In genomic region chr1:74731399-74732052, GRCh38 we compare ENCODE assay signal across 9 cellular contexts. TPM values are rescaled to one million over a fixed set of nuclear protein-coding genes. Genes with fewer than 3 reads are reported as not detected.
A peak's percentile ranks its signal among the peaks of the same experiment; 100 is the strongest.
DNase-seq lines count a peak whose midpoint lies in the region; ATAC-seq and TF ChIP-seq lines count a peak whose summit lies in the region.
"Had no signal": no experiment of that assay in that cellular context is flagged by ENCODE, and none has a peak within 500 bp of the region (broad histone marks: within the 10 kb centered on the region; RNA-seq: fewer than 3 reads in every experiment).

No MANE protein-coding gene starts in this region.

- DNase-seq in DMS53 (lab: John Stamatoyannopoulos, UW) (peak; percentile 81), PC-3 (peak; percentile 57), hepatocyte (ENCODE audit: low spot score) (peak; percentile 65), type B pancreatic cell (ENCODE audit: extremely low spot score, unreplicated experiment) (no peak)
- no peak for DNase-seq in effector CD4-positive, alpha-beta T cell

- no peaks in the 10 kb centered on the region for H4K20me1 ChIP-seq in PC-3 (ENCODE audit: low read length)
- H4K20me1 ChIP-seq in hepatocyte (ENCODE audit: insufficient read depth, poor library complexity, severe bottlenecking): no peaks in the 10 kb centered on the region

- H3K4me3 Mint-ChIP-seq in type B pancreatic cell: peak overlapping the region; percentile 79

- CTCF ChIA-PET in PC-3 (lab: Charles Lee): no interaction called here

- no peaks in the 10 kb centered on the region for H3K9me2 ChIP-seq in PC-3 (replicated peaks; ENCODE audit: low read length)
- H3K9me2 ChIP-seq in hepatocyte (replicated peaks; ENCODE audit: insufficient read depth): no peaks in the 10 kb centered on the region

- no peaks in the 10 kb centered on the region for H3K27me3 ChIP-seq in PC-3 (ENCODE audit: low read length)
- no peaks in the 10 kb centered on the region for H3K27me3 ChIP-seq in hepatocyte

- no peaks in the 10 kb centered on the region for H3K27me3 Mint-ChIP-seq in type B pancreatic cell

- H3K9me3 Mint-ChIP-seq in type B pancreatic cell: peaks cover 6% of the 10 kb centered on the region

- POLR2A ChIA-PET in PC-3 (lab: Charles Lee; ENCODE audit: unreplicated experiment): no interaction called here

- H2AFZ ChIP-seq in PC-3 (ENCODE audit: low read length): peak overlapping the region; percentile 67
- no peak overlapping the region for H2AFZ ChIP-seq in hepatocyte

- H3K36me3 ChIP-seq in PC-3 (ENCODE audit: low read depth, low read length) (peaks cover under 1% of the 10 kb centered on the region), hepatocyte (replicated peaks; ENCODE audit: insufficient read depth, low read depth) (no peaks in the 10 kb centered on the region)

- peaks cover 19% of the 10 kb centered on the region for H3K36me3 Mint-ChIP-seq in type B pancreatic cell

- peaks cover 10% of the 10 kb centered on the region for H3F3A ChIP-seq in PC-3 (ENCODE audit: low read length, unreplicated experiment)

- no peaks in the 10 kb centered on the region for H3K9me3 ChIP-seq in PC-3 (ENCODE audit: low read length)
- no peaks in the 10 kb centered on the region for H3K9me3 ChIP-seq in hepatocyte (ENCODE audit: low read depth)

- H3K4me2 ChIP-seq in PC-3 (ENCODE audit: low read length) (peak overlapping the region; percentile 90), hepatocyte (peak overlapping the region; percentile 61)

- H3K4me3 ChIP-seq in PC-3 (ENCODE audit: low read length): peak overlapping the region; percentile 81
- no peak overlapping the region for H3K4me3 ChIP-seq in hepatocyte

- TF ChIP-seq CTCF in PC-3 (conservative IDR thresholded peaks at IDR 0.05; ENCODE audit: low read depth, low read length): no peak
- no peak for TF ChIP-seq CTCF in hepatocyte (IDR thresholded peaks at IDR 0.05; ENCODE audit: poor library complexity)
- TF ChIP-seq CTCF in type B pancreatic cell (conservative IDR thresholded peaks at IDR 0.05): no peak

- intact Hi-C loops in PC-3 (cut with micrococcal nuclease): loop anchor here (2.0 kb wide), 2 partner anchors 79 to 535 kb away; no protein-coding TSS in a partner anchor

- ATAC-seq in GM21737 (IDR thresholded peaks at IDR 0.05; ENCODE audit: unreplicated experiment) (peak; percentile 37), PC-3 (peak; percentile 7), HG03442 (IDR thresholded peaks at IDR 0.05; ENCODE audit: unreplicated experiment) (no peak), HG02852 (IDR thresholded peaks at IDR 0.05; ENCODE audit: unreplicated experiment) (no peak)

- H3K27ac ChIP-seq in PC-3 (ENCODE audit: low read length): peak overlapping the region; percentile 56
- peak overlapping the region; percentile 91 for H3K27ac ChIP-seq in hepatocyte

- peaks cover 18% of the 10 kb centered on the region for H3K4me1 Mint-ChIP-seq in type B pancreatic cell (ENCODE audit: unreplicated experiment)

- BruUV-seq in PC-3 (replicated peaks; lab: Mats Ljungman, UMichigan): TSS peak; percentile 31

- H3K79me2 ChIP-seq in PC-3 (ENCODE audit: low read length) (peaks cover 64% of the 10 kb centered on the region), hepatocyte (no peaks in the 10 kb centered on the region)

- H3K9ac ChIP-seq in PC-3 (ENCODE audit: low read length): peak overlapping the region; percentile 38

- WGBS in hepatocyte (ENCODE audit: low lambda C conversion rate, missing lambda C conversion rate): 30% methylated on average over 11 of the region's 11 CpGs

- H3K27ac Mint-ChIP-seq in type B pancreatic cell: peak overlapping the region; percentile 85

- H3K4me1 ChIP-seq in PC-3 (ENCODE audit: insufficient read depth, low read length) (peaks cover 34% of the 10 kb centered on the region), hepatocyte (ENCODE audit: insufficient read depth) (peaks cover 14% of the 10 kb centered on the region)

RNA-seq across cellular contexts. Expression of gene CRYZ, which starts 1.3 kb away (rescaled TPM):
- 56.2 and 57.7 TPM in 2 replicates for total RNA-seq in PC-3 (2014; rRNA removed)
- total RNA-seq in hepatocyte: 3.4 and 3.5 TPM in 2 replicates
- polyA plus RNA-seq in hepatocyte: 1.8 and 3.8 TPM in 2 replicates
- 17.3 and 25.8 TPM in 2 replicates for total RNA-seq in type B pancreatic cell (ENCODE audit: low replicate concordance)

RNA-seq across cellular contexts. Expression of gene TYW3, which starts 1.4 kb away (rescaled TPM):
- total RNA-seq in PC-3 (2014; rRNA removed) (14.1 and 21.2 TPM in 2 replicates), hepatocyte (0.04 and 0.33 TPM in 2 replicates), type B pancreatic cell (ENCODE audit: low replicate concordance) (11.0 and 12.7 TPM in 2 replicates)
- polyA plus RNA-seq in hepatocyte: 0.42 TPM in 1 of 2 replicates, not detected in the other

RNA-seq across cellular contexts. Expression of gene ERICH3, which starts 57.9 kb away (rescaled TPM):
- total RNA-seq in PC-3 (2014; rRNA removed) (not detected in 2 replicates), hepatocyte (0.12 and 0.47 TPM in 2 replicates), type B pancreatic cell (ENCODE audit: low replicate concordance) (0.24 and 0.29 TPM in 2 replicates)
- 0.34 TPM in 1 of 2 replicates, not detected in the other for polyA plus RNA-seq in hepatocyte
- total RNA-seq: NCI-H460 had no signal

Comparison
In these comparisons a context has a peak if more than half of its experiments do, and no peak if none do; other contexts are left out.
1. DNase-seq: peak in DMS53 (single experiment), PC-3 (single experiment) and hepatocyte (single experiment); none in type B pancreatic cell (single experiment) and effector CD4-positive, alpha-beta T cell (single experiment).
2. ATAC-seq: peak in GM21737 (single experiment) and PC-3 (single experiment); none in HG03442 (single experiment) and HG02852 (single experiment).